ENCODE assay signal across 37 cellular contexts in the genomic region with DNA sequence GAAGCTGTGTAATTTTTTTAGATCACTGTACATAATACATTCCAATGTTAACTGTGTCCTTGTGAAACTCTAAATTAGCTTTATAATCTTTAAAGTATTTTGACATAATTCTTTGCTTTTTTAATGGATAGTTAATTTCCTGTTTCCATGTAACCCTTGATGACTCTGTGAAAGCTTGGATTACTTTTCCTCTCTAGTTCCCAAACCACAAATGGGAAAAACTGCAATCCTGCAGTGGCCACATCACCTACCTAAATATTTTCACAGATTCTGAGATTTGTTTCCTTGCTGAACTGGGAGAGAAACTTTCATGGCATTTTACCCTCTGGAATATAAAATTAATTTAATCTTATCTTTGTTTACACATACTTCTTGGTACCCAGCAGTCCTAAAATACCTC.
"Had no signal": no experiment of that assay in that cellular context is flagged by ENCODE, and none has a peak within 500 bp of the region (broad histone marks: within the 10 kb centered on the region; RNA-seq: fewer than 3 reads in every experiment).

No MANE protein-coding gene starts in this region.

- H3K27me3 Mint-ChIP-seq: activated CD4-positive, alpha-beta memory T cell treated with anti-CD3 and anti-CD28 coated beads for 36 hours; activated CD4-positive, alpha-beta T cell treated with anti-CD3 and anti-CD28 coated beads for 36 hours; activated CD4-positive, alpha-beta T cell treated with anti-CD3 and anti-CD28 coated beads, Interleukin-2, amount 10 ng/mL, durations not matched to agents 24 days and 14 days; activated CD8-positive, alpha-beta memory T cell treated with anti-CD3 and anti-CD28 coated beads, Interleukin-2, amount 10 ng/mL, durations not matched to agents 7 days and 5 days; activated naive CD4-positive, alpha-beta T cell treated with anti-CD3 and anti-CD28 coated beads, Interleukin-2, amount 50 U/mL, for 24 hours; activated naive CD8-positive, alpha-beta T cell treated with anti-CD3 and anti-CD28 coated beads, Interleukin-2, amount 50 U/mL, for 24 hours; effector memory CD8-positive, alpha-beta T cell; T-helper 17 cell had no signal

- FAIRE-seq: colon, endothelial cell of umbilical vein had no signal

- DNase-seq: activated CD4-positive, alpha-beta memory T cell treated with anti-CD3 and anti-CD28 coated beads for 36 hours; activated CD4-positive, alpha-beta T cell treated with anti-CD3 and anti-CD28 coated beads for 36 hours; activated CD4-positive, alpha-beta T cell treated with anti-CD3 and anti-CD28 coated beads, Interleukin-2, amount 10 ng/mL, durations not matched to agents 24 days and 14 days; activated CD4-positive, CD25-positive, alpha-beta regulatory T cell; activated CD4-positive, CD25-positive, alpha-beta regulatory T cell treated with anti-CD3 and anti-CD28 coated beads, Interleukin-2, amount 50 U/mL, for 72 hours; activated CD8-positive, alpha-beta memory T cell treated with anti-CD3 and anti-CD28 coated beads, Interleukin-2, amount 10 ng/mL, durations not matched to agents 7 days and 5 days; activated CD8-positive, alpha-beta memory T cell treated with anti-CD3 and anti-CD28 coated beads, Interleukin-2, amount 50 U/mL, for 4 hours; activated CD8-positive, alpha-beta T cell treated with anti-CD3 and anti-CD28 coated beads, Interleukin-2, amount 10 ng/mL, durations not matched to agents 7 days and 5 days; activated effector memory CD4-positive, alpha-beta T cell treated with anti-CD3 and anti-CD28 coated beads, Interleukin-2, amount 50 U/mL, for 16 hours; activated naive CD4-positive, alpha-beta T cell treated with anti-CD3 and anti-CD28 coated beads for 36 hours; activated naive CD8-positive, alpha-beta T cell treated with anti-CD3 and anti-CD28 coated beads for 36 hours; activated naive CD8-positive, alpha-beta T cell treated with anti-CD3 and anti-CD28 coated beads, Interleukin-2, amount 50 U/mL, for 24 hours; activated T-cell treated with anti-CD3 and anti-CD28 coated beads, Interleukin-2, amount 50 U/mL, for 1 hour; activated T-cell treated with anti-CD3 and anti-CD28 coated beads, Interleukin-2, amount 50 U/mL, for 48 hours; adrenal gland; amygdala; aorta; body of pancreas; caudate nucleus; cortex of kidney; dermis blood vessel endothelial cell; effector CD4-positive, alpha-beta T cell; effector memory CD8-positive, alpha-beta T cell; esophagus squamous epithelium; foreskin melanocyte; heart right ventricle; T-helper 17 cell; T1000; WERI-Rb-1 had no signal

- H3K4me1 ChIP-seq: adrenal gland, body of pancreas, esophagus squamous epithelium, gastroesophageal sphincter had no signal

- H3K27ac ChIP-seq: adrenal gland, body of pancreas, epithelial cell of prostate, esophagus squamous epithelium, gastroesophageal sphincter, WERI-Rb-1 had no signal

- H3K4me3 ChIP-seq: adrenal gland, body of pancreas, esophagus squamous epithelium, gastroesophageal sphincter, heart right ventricle had no signal

- H3K9me3 Mint-ChIP-seq: activated CD4-positive, alpha-beta memory T cell treated with anti-CD3 and anti-CD28 coated beads for 36 hours; activated CD4-positive, alpha-beta T cell treated with anti-CD3 and anti-CD28 coated beads, Interleukin-2, amount 10 ng/mL, durations not matched to agents 24 days and 14 days; activated naive CD4-positive, alpha-beta T cell treated with anti-CD3 and anti-CD28 coated beads for 36 hours; activated naive CD4-positive, alpha-beta T cell treated with anti-CD3 and anti-CD28 coated beads, Interleukin-2, amount 50 U/mL, for 24 hours; activated naive CD8-positive, alpha-beta T cell treated with anti-CD3 and anti-CD28 coated beads, Interleukin-2, amount 50 U/mL, for 24 hours; activated T-helper 1 cell treated with anti-CD3 and anti-CD28 coated beads, Interleukin-12 subunit alpha, Interleukin-12 subunit beta, Interleukin-2, Interleukin-4 antibody, amounts not matched to agents 30 ng/mL and 10 ng/mL and 1 ng/mL, durations not matched to agents 14 hours and 24 hours and 36 hours; activated T-helper 2 cell treated with anti-CD3 and anti-CD28 coated beads, Interferon-gamma antibody, Interleukin-2, Interleukin-4, amounts not matched to agents 10 μg/mL and 5 μg/mL and 100 μg/mL, durations not matched to agents 14 hours and 24 hours and 36 hours; effector memory CD8-positive, alpha-beta T cell; T-helper 2 cell treated with Interferon-gamma antibody and Interleukin-4, amounts not matched to agents 5 μg/mL and 100 μg/mL, for 36 hours had no signal

- H3K27me3 ChIP-seq: adrenal gland, body of pancreas, esophagus squamous epithelium, gastroesophageal sphincter, heart right ventricle had no signal

- H3K4me1 Mint-ChIP-seq: activated CD4-positive, alpha-beta T cell treated with anti-CD3 and anti-CD28 coated beads for 36 hours; activated CD4-positive, alpha-beta T cell treated with anti-CD3 and anti-CD28 coated beads, Interleukin-2, amount 10 ng/mL, durations not matched to agents 24 days and 14 days; activated CD8-positive, alpha-beta memory T cell treated with anti-CD3 and anti-CD28 coated beads, Interleukin-2, amount 10 ng/mL, durations not matched to agents 7 days and 5 days; activated naive CD4-positive, alpha-beta T cell treated with anti-CD3 and anti-CD28 coated beads, Interleukin-2, amount 50 U/mL, for 24 hours; activated naive CD8-positive, alpha-beta T cell treated with anti-CD3 and anti-CD28 coated beads for 36 hours; activated naive CD8-positive, alpha-beta T cell treated with anti-CD3 and anti-CD28 coated beads, Interleukin-2, amount 50 U/mL, for 24 hours; T-helper 17 cell had no signal

- H3K4me3 Mint-ChIP-seq: activated CD4-positive, alpha-beta memory T cell treated with anti-CD3 and anti-CD28 coated beads for 36 hours; activated CD4-positive, alpha-beta T cell treated with anti-CD3 and anti-CD28 coated beads for 36 hours; activated CD4-positive, alpha-beta T cell treated with anti-CD3 and anti-CD28 coated beads, Interleukin-2, amount 10 ng/mL, durations not matched to agents 24 days and 14 days; activated CD8-positive, alpha-beta memory T cell treated with anti-CD3 and anti-CD28 coated beads, Interleukin-2, amount 10 ng/mL, durations not matched to agents 7 days and 5 days; activated CD8-positive, alpha-beta T cell treated with anti-CD3 and anti-CD28 coated beads, Interleukin-2, amount 10 ng/mL, durations not matched to agents 7 days and 5 days; activated naive CD4-positive, alpha-beta T cell treated with anti-CD3 and anti-CD28 coated beads for 36 hours; activated naive CD4-positive, alpha-beta T cell treated with anti-CD3 and anti-CD28 coated beads, Interleukin-2, amount 50 U/mL, for 24 hours; activated naive CD8-positive, alpha-beta T cell treated with anti-CD3 and anti-CD28 coated beads for 36 hours; activated naive CD8-positive, alpha-beta T cell treated with anti-CD3 and anti-CD28 coated beads, Interleukin-2, amount 50 U/mL, for 24 hours; activated T-helper 1 cell treated with anti-CD3 and anti-CD28 coated beads, Interleukin-12 subunit alpha, Interleukin-12 subunit beta, Interleukin-2, Interleukin-4 antibody, amounts not matched to agents 30 ng/mL and 10 ng/mL and 1 ng/mL, durations not matched to agents 14 hours and 24 hours and 36 hours; effector memory CD8-positive, alpha-beta T cell; T-helper 17 cell; T-helper 2 cell treated with Interferon-gamma antibody and Interleukin-4, amounts not matched to agents 5 μg/mL and 100 μg/mL, for 36 hours had no signal

- H3K27ac Mint-ChIP-seq: activated CD4-positive, alpha-beta memory T cell treated with anti-CD3 and anti-CD28 coated beads for 36 hours; activated CD4-positive, alpha-beta T cell treated with anti-CD3 and anti-CD28 coated beads for 36 hours; activated CD4-positive, alpha-beta T cell treated with anti-CD3 and anti-CD28 coated beads, Interleukin-2, amount 10 ng/mL, durations not matched to agents 24 days and 14 days; activated CD8-positive, alpha-beta memory T cell treated with anti-CD3 and anti-CD28 coated beads, Interleukin-2, amount 10 ng/mL, durations not matched to agents 7 days and 5 days; activated CD8-positive, alpha-beta T cell treated with anti-CD3 and anti-CD28 coated beads, Interleukin-2, amount 10 ng/mL, durations not matched to agents 7 days and 5 days; activated naive CD4-positive, alpha-beta T cell treated with anti-CD3 and anti-CD28 coated beads for 36 hours; activated naive CD4-positive, alpha-beta T cell treated with anti-CD3 and anti-CD28 coated beads, Interleukin-2, amount 50 U/mL, for 24 hours; activated naive CD8-positive, alpha-beta T cell treated with anti-CD3 and anti-CD28 coated beads for 36 hours; activated naive CD8-positive, alpha-beta T cell treated with anti-CD3 and anti-CD28 coated beads, Interleukin-2, amount 50 U/mL, for 24 hours; activated T-helper 1 cell treated with anti-CD3 and anti-CD28 coated beads, Interleukin-12 subunit alpha, Interleukin-12 subunit beta, Interleukin-2, Interleukin-4 antibody, amounts not matched to agents 30 ng/mL and 10 ng/mL and 1 ng/mL, durations not matched to agents 14 hours and 24 hours and 36 hours; activated T-helper 2 cell treated with anti-CD3 and anti-CD28 coated beads, Interferon-gamma antibody, Interleukin-2, Interleukin-4, amounts not matched to agents 10 μg/mL and 5 μg/mL and 100 μg/mL, durations not matched to agents 14 hours and 24 hours and 36 hours; effector memory CD8-positive, alpha-beta T cell; T-helper 17 cell; T-helper 2 cell treated with Interferon-gamma antibody and Interleukin-4, amounts not matched to agents 5 μg/mL and 100 μg/mL, for 36 hours had no signal

- ATAC-seq: activated CD4-positive, alpha-beta T cell treated with anti-CD3 and anti-CD28 coated beads for 36 hours; activated CD8-positive, alpha-beta memory T cell treated with anti-CD3 and anti-CD28 coated beads, Interleukin-2, amount 10 ng/mL, durations not matched to agents 7 days and 5 days; activated CD8-positive, alpha-beta T cell treated with anti-CD3 and anti-CD28 coated beads, Interleukin-2, amount 10 ng/mL, durations not matched to agents 7 days and 5 days; activated naive CD8-positive, alpha-beta T cell treated with anti-CD3 and anti-CD28 coated beads, Interleukin-2, amount 50 U/mL, for 24 hours; body of pancreas; effector memory CD8-positive, alpha-beta T cell; gastroesophageal sphincter; heart right ventricle; T-helper 17 cell had no signal
